12 cellular contexts compared by ENCODE assay signal in the genomic region with DNA sequence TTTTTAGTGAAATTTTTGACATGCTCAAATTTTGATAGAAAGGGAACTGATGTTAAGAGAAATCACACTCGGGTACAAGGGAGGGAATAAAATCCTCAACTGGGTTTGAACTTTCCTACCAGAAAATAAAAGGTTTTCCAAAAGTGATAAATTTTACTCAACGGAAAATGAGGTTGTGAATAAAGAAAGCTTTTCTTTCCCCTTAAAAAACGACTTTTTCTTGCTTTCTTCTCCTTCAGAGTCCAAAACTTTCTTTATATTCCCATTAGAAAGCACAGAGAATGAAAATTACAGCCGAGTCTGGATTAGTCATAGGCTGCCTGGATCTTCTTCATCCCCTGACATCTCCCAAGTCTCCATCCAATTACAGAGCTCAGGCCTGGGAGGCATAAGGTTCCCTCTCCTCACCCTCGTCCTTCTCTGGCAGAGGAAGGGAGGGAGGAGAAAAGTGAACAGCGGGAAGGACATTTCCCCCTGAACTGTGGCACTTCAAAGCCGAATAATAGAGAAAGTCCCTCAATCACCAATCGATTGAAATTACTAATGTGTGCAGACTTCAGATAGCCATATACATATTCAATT.
"Had no signal": no experiment of that assay in that cellular context is flagged by ENCODE, and none has a peak within 500 bp of the region (broad histone marks: within the 10 kb centered on the region; RNA-seq: fewer than 3 reads in every experiment).

No MANE protein-coding gene starts in this region.

- H3K27ac ChIP-seq: gastrocnemius medialis, neutrophil had no signal

- H3K9me3 ChIP-seq: gastrocnemius medialis, neutrophil had no signal

- H3K36me3 ChIP-seq: gastrocnemius medialis, neutrophil had no signal

- H3K9me3 Mint-ChIP-seq: activated naive CD4-positive, alpha-beta T cell treated with anti-CD3 and anti-CD28 coated beads, Interleukin-2, amount 50 U/mL, for 24 hours had no signal

- H3K4me1 ChIP-seq: gastrocnemius medialis had no signal

- H3K4me3 Mint-ChIP-seq: activated naive CD4-positive, alpha-beta T cell treated with anti-CD3 and anti-CD28 coated beads, Interleukin-2, amount 50 U/mL, for 24 hours; T-helper 17 cell had no signal

- ATAC-seq: gastrocnemius medialis, left ventricle myocardium superior, T-helper 17 cell had no signal

- H3K27ac Mint-ChIP-seq: activated naive CD4-positive, alpha-beta T cell treated with anti-CD3 and anti-CD28 coated beads, Interleukin-2, amount 50 U/mL, for 24 hours; T-helper 17 cell had no signal

- DNase-seq: activated CD4-positive, alpha-beta T cell treated with anti-CD3 and anti-CD28 coated beads, Interleukin-2, amount 50 U/mL, for 1 hour; activated CD4-positive, CD25-positive, alpha-beta regulatory T cell; activated effector memory CD4-positive, alpha-beta T cell treated with Interleukin-2 at 50 U/mL for 16 hours; gastrocnemius medialis; left ventricle myocardium superior; right cardiac atrium; stimulated activated CD4-positive, alpha-beta T cell treated with anti-CD3 and anti-CD28 coated beads, Interleukin-2, amount 100 ng/mL, for 24 hours; stimulated activated naive CD4-positive, alpha-beta T cell; T-helper 17 cell; trophoblast cell had no signal

- H3K4me3 ChIP-seq: gastrocnemius medialis had no signal

- H3K4me1 Mint-ChIP-seq: activated naive CD4-positive, alpha-beta T cell treated with anti-CD3 and anti-CD28 coated beads, Interleukin-2, amount 50 U/mL, for 24 hours; T-helper 17 cell had no signal

- H3K36me3 Mint-ChIP-seq: activated naive CD4-positive, alpha-beta T cell treated with anti-CD3 and anti-CD28 coated beads, Interleukin-2, amount 50 U/mL, for 24 hours had no signal

- H3K27me3 ChIP-seq: gastrocnemius medialis, neutrophil had no signal
